ENCODE assay signal across 20 cellular contexts in the genomic region with DNA sequence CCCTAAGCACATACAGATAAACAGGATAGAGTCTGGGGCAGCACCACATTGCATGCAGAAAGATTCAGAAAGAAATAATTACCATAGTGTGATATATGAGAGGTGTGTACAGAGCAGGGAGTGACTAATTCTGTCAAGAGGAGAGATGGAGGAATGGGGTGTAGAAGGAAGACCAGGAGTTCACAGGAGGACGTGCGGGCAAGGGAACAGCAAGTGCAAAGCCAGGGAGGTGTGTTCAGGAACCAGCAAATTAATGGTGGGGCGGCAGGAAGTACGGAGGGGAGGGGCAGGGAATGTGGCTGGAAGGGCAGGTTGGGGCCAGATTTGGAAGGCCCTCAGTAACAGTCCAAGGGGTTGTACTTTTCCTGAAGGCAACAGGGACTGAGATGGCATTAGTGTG. TPM values are rescaled to one million over a fixed set of nuclear protein-coding genes. Genes with fewer than 3 reads are reported as not detected.
"Had no signal": no experiment of that assay in that cellular context is flagged by ENCODE, and none has a peak within 500 bp of the region (broad histone marks: within the 10 kb centered on the region; RNA-seq: fewer than 3 reads in every experiment).

No MANE protein-coding gene starts in this region.

- H3K9me3 Mint-ChIP-seq: activated naive CD8-positive, alpha-beta T cell treated with anti-CD3 and anti-CD28 coated beads for 36 hours; naive B cell; neural crest cell; stimulated activated naive CD8-positive, alpha-beta T cell treated with anti-CD3 and anti-CD28 coated beads, Interleukin-15, Interleukin-2, amounts not matched to agents 100 ng/mL and 50 ng/mL, for 24 hours; T-helper 1 cell treated with Interleukin-12 subunit alpha and Interleukin-12 subunit beta and Interleukin-4 antibody, amounts not matched to agents 30 μg/mL and 1 μg/mL, for 36 hours had no signal

- H3K4me3 ChIP-seq: dorsolateral prefrontal cortex, lung, prostate gland, right atrium auricular region, transverse colon had no signal

- H3K9me3 ChIP-seq: prostate gland, right atrium auricular region, transverse colon had no signal

- H3K27me3 ChIP-seq: dorsolateral prefrontal cortex, right atrium auricular region had no signal

- H3K27ac ChIP-seq: dorsolateral prefrontal cortex, prostate gland, right atrium auricular region, transverse colon had no signal

- H3K4me1 ChIP-seq: prostate gland, right atrium auricular region, transverse colon had no signal

- DNase-seq: activated CD4-positive, alpha-beta T cell treated with anti-CD3 and anti-CD28 coated beads, Interleukin-2, amount 50 U/mL, for 1 hour; activated CD4-positive, CD25-positive, alpha-beta regulatory T cell treated with anti-CD3 and anti-CD28 coated beads, Interleukin-2, amount 50 U/mL, for 72 hours; activated naive CD8-positive, alpha-beta T cell treated with anti-CD3 and anti-CD28 coated beads for 36 hours; amniotic stem cell; dorsolateral prefrontal cortex; foreskin fibroblast; glutamatergic neuron; hypothalamus; islet precursor cell; naive B cell; stimulated activated CD4-positive, alpha-beta T cell treated with anti-CD3 and anti-CD28 coated beads, Interleukin-2, amount 100 ng/mL, for 24 hours; transverse colon had no signal

- H3K4me1 Mint-ChIP-seq: activated naive CD8-positive, alpha-beta T cell treated with anti-CD3 and anti-CD28 coated beads for 36 hours had no signal

- ATAC-seq: left lobe of liver had no signal

- H3K36me3 ChIP-seq: prostate gland, right atrium auricular region, transverse colon had no signal

- H3K27ac Mint-ChIP-seq: activated naive CD8-positive, alpha-beta T cell treated with anti-CD3 and anti-CD28 coated beads for 36 hours; naive B cell; stimulated activated naive CD8-positive, alpha-beta T cell treated with anti-CD3 and anti-CD28 coated beads, Interleukin-15, Interleukin-2, amounts not matched to agents 100 ng/mL and 50 ng/mL, for 24 hours; T-helper 1 cell treated with Interleukin-12 subunit alpha and Interleukin-12 subunit beta and Interleukin-4 antibody, amounts not matched to agents 30 μg/mL and 1 μg/mL, for 36 hours had no signal

- H3K36me3 Mint-ChIP-seq: activated naive CD8-positive, alpha-beta T cell treated with anti-CD3 and anti-CD28 coated beads for 36 hours; naive B cell had no signal

- H3K4me3 Mint-ChIP-seq: activated naive CD8-positive, alpha-beta T cell treated with anti-CD3 and anti-CD28 coated beads for 36 hours; naive B cell; neural crest cell; stimulated activated naive CD8-positive, alpha-beta T cell treated with anti-CD3 and anti-CD28 coated beads, Interleukin-15, Interleukin-2, amounts not matched to agents 100 ng/mL and 50 ng/mL, for 24 hours; T-helper 1 cell treated with Interleukin-12 subunit alpha and Interleukin-12 subunit beta and Interleukin-4 antibody, amounts not matched to agents 30 μg/mL and 1 μg/mL, for 36 hours had no signal

RNA-seq across cellular contexts. Expression of a gene that starts 43.8 kb away (rescaled TPM):
- total RNA-seq: left lobe of liver, mononuclear cell had no signal
